Comparison of ENCODE assay signal across 1 cellular context in the genomic region with DNA sequence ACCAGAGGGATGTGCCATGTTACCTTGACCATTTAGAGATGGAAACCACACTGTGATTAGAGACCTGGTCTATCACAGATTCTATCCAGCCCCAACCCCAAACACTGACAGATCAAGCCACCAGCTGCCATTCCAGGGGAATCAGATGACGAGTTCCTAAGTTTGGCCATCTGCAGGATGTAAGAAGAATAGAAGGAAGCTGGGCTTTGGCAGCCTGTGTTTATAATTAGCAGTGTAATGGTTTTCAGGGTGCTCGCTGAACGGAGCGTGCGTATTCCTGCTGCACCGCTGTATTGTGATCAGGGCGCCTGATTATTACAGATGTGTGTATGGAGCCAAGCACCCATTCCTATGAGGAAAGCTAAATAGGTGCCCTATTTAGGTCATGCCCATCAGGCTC.
TF ChIP-seq lines count a peak whose summit lies in the region.

No MANE protein-coding gene starts in this region.

TF ChIP-seq in HepG2, 621 proteins besides CTCF, POLR2A, EP300 and RAD21:
- TF ChIP-seq, protein P1, sequence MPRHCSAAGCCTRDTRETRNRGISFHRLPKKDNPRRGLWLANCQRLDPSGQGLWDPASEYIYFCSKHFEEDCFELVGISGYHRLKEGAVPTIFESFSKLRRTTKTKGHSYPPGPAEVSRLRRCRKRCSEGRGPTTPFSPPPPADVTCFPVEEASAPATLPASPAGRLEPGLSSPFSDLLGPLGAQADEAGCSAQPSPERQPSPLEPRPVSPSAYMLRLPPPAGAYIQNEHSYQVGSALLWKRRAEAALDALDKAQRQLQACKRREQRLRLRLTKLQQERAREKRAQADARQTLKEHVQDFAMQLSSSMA (CRISPR knock-in tag; IDR thresholded peaks at IDR 0.05): no peak
TF ChIP-seq in HepG2: peak in this region for 0.
